Comparison of ENCODE assay signal across 8 cellular contexts in the genomic region with DNA sequence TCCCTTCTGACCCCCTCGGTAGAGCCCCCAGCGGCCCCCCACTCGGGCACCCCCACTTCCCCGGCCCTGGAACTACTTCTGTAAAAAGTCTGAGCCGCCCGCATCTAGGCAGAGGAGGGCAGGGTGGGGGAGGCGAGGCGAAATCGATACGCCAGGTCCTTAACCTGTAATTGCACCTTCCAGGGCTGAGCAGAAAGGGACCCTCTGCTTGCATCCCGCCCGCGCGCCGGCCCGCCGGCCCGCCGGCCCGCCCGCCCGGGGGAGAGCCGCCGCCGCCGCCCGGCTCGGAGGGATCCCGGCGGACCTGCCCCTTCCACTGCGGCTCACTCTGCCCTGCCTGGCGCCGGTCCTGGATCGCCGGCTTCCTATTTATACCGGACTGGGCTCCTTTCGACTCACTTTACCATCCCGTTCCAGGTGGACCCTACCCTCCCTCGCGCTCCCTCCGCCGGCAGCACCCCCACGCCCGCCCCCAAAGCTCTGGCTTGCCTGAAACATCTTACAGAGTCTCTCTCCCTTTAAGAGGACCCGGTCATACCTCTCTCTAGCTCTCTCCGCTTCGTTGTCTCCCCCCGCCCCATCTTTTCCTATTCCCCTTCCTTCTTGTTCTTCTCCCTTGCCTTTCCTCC. TPM values are rescaled to one million over a fixed set of nuclear protein-coding genes. Genes with fewer than 3 reads are reported as not detected.
DNase-seq lines count a peak whose midpoint lies in the region; ATAC-seq, FAIRE-seq and TF ChIP-seq lines count a peak whose summit lies in the region.

No MANE protein-coding gene starts in this region.

- H2BK5ac ChIP-seq in H1 (ENCODE audit: low read depth, low read length), result no peak overlapping the region

- H3K4me3 Mint-ChIP-seq in CD8-positive, alpha-beta T cell, result peak overlapping the region; percentile 38
- peak overlapping the region; percentile 95 for H3K4me3 Mint-ChIP-seq in neural progenitor cell
- H3K4me3 Mint-ChIP-seq in effector memory CD8-positive, alpha-beta T cell, result peak overlapping the region in 1 of 2 donors; percentile 59

- H3K4me3 ChIP-seq in CD8-positive, alpha-beta T cell (ENCODE audit: low read depth, low read length), result no peak overlapping the region
- peak overlapping the region; percentile 26 to 90 (median 36); a peak in 7 of 8 replicates for H3K4me3 ChIP-seq in H1 (ENCODE audit: extremely low read depth in 1 of 4, insufficient read depth in 2 of 4, low read depth in 3 of 4, low read length in 4 of 4)
- peak overlapping the region; percentile 65 for H3K4me3 ChIP-seq in neural progenitor cell

- FAIRE-seq in H1 (lab: Jason Lieb, UNC), result no peak

- peaks cover 42% of the 10 kb centered on the region for H3K27me3 Mint-ChIP-seq in CD8-positive, alpha-beta T cell (ENCODE audit: low read depth)
- peaks cover 5% of the 10 kb centered on the region for H3K27me3 Mint-ChIP-seq in neural progenitor cell (ENCODE audit: insufficient read depth, low read depth)
- H3K27me3 Mint-ChIP-seq in effector memory CD8-positive, alpha-beta T cell, result peaks cover 42 to 52% of the 10 kb centered on the region in 2 donors

- peaks cover 0 to 2% of the 10 kb centered on the region in 2 experiments for H4K20me1 ChIP-seq in H1 (replicated peaks in 1 of 2; ENCODE audit: control insufficient read depth in 1 of 2, insufficient read depth in 2 of 2, low read length in 2 of 2)
- H4K20me1 ChIP-seq in neural progenitor cell (ENCODE audit: low read depth), result peaks cover 3% of the 10 kb centered on the region

- no peak for DNase-seq in CD8-positive, alpha-beta T cell
- peak; percentile 50 for DNase-seq in NCI-H1105 treated with DMSO at 0.1 percent for 48 hours (lab: John Stamatoyannopoulos, UW)
- DNase-seq in H1 (ENCODE audit: low read depth in 1 of 2, low spot score in 2 of 2), result peak in 1 of 2 experiments; percentile 67
- peak; percentile 62 for DNase-seq in neural progenitor cell (ENCODE audit: low spot score)
- no peak for DNase-seq in NCI-H2196 treated with DMSO at 0.1 percent for 48 hours (lab: John Stamatoyannopoulos, UW; ENCODE audit: unreplicated experiment)
- DNase-seq in activated effector memory CD4-positive, alpha-beta T cell treated with Interleukin-2 at 50 U/mL for 16 hours, result no peak
- no peak for DNase-seq in effector memory CD8-positive, alpha-beta T cell
- no peak for DNase-seq in cortex of kidney (lab: John Stamatoyannopoulos, UW)

- no peak overlapping the region for H2BK15ac ChIP-seq in H1 (ENCODE audit: low read length)

- H3K27ac ChIP-seq in CD8-positive, alpha-beta T cell (ENCODE audit: low read depth, low read length), result no peak overlapping the region
- H3K27ac ChIP-seq in H1 (ENCODE audit: low read depth, low read length) (no peak overlapping the region), neural progenitor cell (no peak overlapping the region)

- POLR2A ChIA-PET in CD8-positive, alpha-beta T cell (lab: Charles Lee), result no interaction called here
- POLR2A ChIA-PET in H1 (lab: Charles Lee; ENCODE audit: partially characterized antibody), result interaction anchor here (1.1 to 1.3 kb wide), 2 partner anchors 17 to 25 kb away, joined by 3 read pairs; no protein-coding TSS in a partner anchor

- no peaks in the 10 kb centered on the region for H3K9me3 ChIP-seq in CD8-positive, alpha-beta T cell (ENCODE audit: low read length)
- no peaks in the 10 kb centered on the region for H3K9me3 ChIP-seq in H1 (ENCODE audit: insufficient read depth in 2 of 2, low read depth in 1 of 2, low read length in 1 of 2)
- H3K9me3 ChIP-seq in neural progenitor cell (ENCODE audit: low read depth), result no peaks in the 10 kb centered on the region

- intact Hi-C loops in CD8-positive, alpha-beta T cell (cut with DNase I, micrococcal nuclease), result no loop called here

- no peak overlapping the region for H4K91ac ChIP-seq in H1 (replicated peaks; ENCODE audit: insufficient read length, low read length)

- 0% methylated on average over 13 of the region's 48 CpGs; no CpG with 5 or more reads in 1 of the 2 experiments for whole genome bisulfite sequencing in H1 (ENCODE audit: extremely low coverage in 1 of 2, insufficient coverage in 1 of 2, insufficient read length in 1 of 2, insufficient replicate concordance in 2 of 2, low coverage in 1 of 2, low lambda C conversion rate in 2 of 2, missing lambda C conversion rate in 1 of 2), 2 experiments

- no peak overlapping the region for H3K18ac ChIP-seq in H1 (ENCODE audit: extremely low read depth, low read length)

- H3K4ac ChIP-seq in H1 (replicated peaks; ENCODE audit: insufficient read length, low read depth, low read length), result no peak overlapping the region

- H3K27ac Mint-ChIP-seq in CD8-positive, alpha-beta T cell, result no peak overlapping the region
- H3K27ac Mint-ChIP-seq in neural progenitor cell, result peak overlapping the region; percentile 96
- H3K27ac Mint-ChIP-seq in effector memory CD8-positive, alpha-beta T cell, result no peak overlapping the region

- H3F3A ChIP-seq in neural progenitor cell (ENCODE audit: low read depth), result peaks cover 17% of the 10 kb centered on the region

- no peak overlapping the region for H3K14ac ChIP-seq in H1 (ENCODE audit: insufficient read length)

- TF ChIP-seq CTCF in CD8-positive, alpha-beta T cell (IDR thresholded peaks at IDR 0.05), result no peak
- no peak for TF ChIP-seq CTCF in H1 (IDR thresholded peaks at IDR 0.05; ENCODE audit: control extremely low read depth in 1 of 3, insufficient read depth in 1 of 3, low read depth in 1 of 3, low read length in 3 of 3)
- TF ChIP-seq CTCF in neural progenitor cell (IDR thresholded peaks at IDR 0.05), result no peak

- no peaks in the 10 kb centered on the region for H3K36me3 Mint-ChIP-seq in CD8-positive, alpha-beta T cell
- peaks cover 2% of the 10 kb centered on the region for H3K36me3 Mint-ChIP-seq in neural progenitor cell
- H3K36me3 Mint-ChIP-seq in effector memory CD8-positive, alpha-beta T cell (ENCODE audit: insufficient read depth), result no peaks in the 10 kb centered on the region

- H3K27me3 ChIP-seq in CD8-positive, alpha-beta T cell (ENCODE audit: insufficient read depth, low read length), result peaks cover 5% of the 10 kb centered on the region
- H3K27me3 ChIP-seq in H1 (replicated peaks in 1 of 4; ENCODE audit: control insufficient read depth in 3 of 4, extremely low read depth in 1 of 4, insufficient read depth in 3 of 4, low read length in 3 of 4) (peaks cover 10 to 49% (median 40%) of the 10 kb centered on the region in 4 experiments), neural progenitor cell (peaks cover 75% of the 10 kb centered on the region)

- no peak overlapping the region for H2AFZ ChIP-seq in H1 (ENCODE audit: low read length)
- peak overlapping the region; percentile 38 for H2AFZ ChIP-seq in neural progenitor cell (replicated peaks)

- H2BK20ac ChIP-seq in H1 (ENCODE audit: low read length), result no peak overlapping the region

- H3K4me2 ChIP-seq in H1 (ENCODE audit: insufficient read depth in 1 of 2, low read depth in 2 of 2, low read length in 2 of 2) (peak overlapping the region; percentile 84 to 100), neural progenitor cell (peak overlapping the region; percentile 96)

- H3K79me2 ChIP-seq in H1 (ENCODE audit: control insufficient read depth in 1 of 2, insufficient read depth in 2 of 2, low read length in 2 of 2) (no peaks in the 10 kb centered on the region), neural progenitor cell (ENCODE audit: low read depth) (no peaks in the 10 kb centered on the region)

- no peak overlapping the region for H2BK12ac ChIP-seq in H1 (ENCODE audit: low read depth, low read length)

- no peak overlapping the region for H3K56ac ChIP-seq in H1 (replicated peaks; ENCODE audit: insufficient read length, low read depth, low read length)

- no peak overlapping the region for H4K5ac ChIP-seq in H1 (ENCODE audit: insufficient read length, low read depth, low read length)

- H3K79me1 ChIP-seq in H1 (ENCODE audit: low read depth, low read length), result no peaks in the 10 kb centered on the region

- no peak overlapping the region for H2AK5ac ChIP-seq in H1 (ENCODE audit: low read depth, low read length)

- H3K9ac ChIP-seq in H1 (replicated peaks in 1 of 4; ENCODE audit: extremely low read depth in 1 of 4, low read depth in 3 of 4, low read length in 3 of 4), result peak overlapping the region in 1 of 4 experiments; percentile 47; a peak in 1 of 7 replicates
- no peak overlapping the region for H3K9ac ChIP-seq in neural progenitor cell

- H3K4me1 ChIP-seq in CD8-positive, alpha-beta T cell (ENCODE audit: insufficient read depth, low read length), result no peaks in the 10 kb centered on the region
- H3K4me1 ChIP-seq in H1 (replicated peaks in 1 of 4; ENCODE audit: control insufficient read depth in 3 of 4, insufficient read depth in 4 of 4, low read length in 3 of 4) (peaks cover 7 to 23% (median 15%) of the 10 kb centered on the region in 4 experiments), neural progenitor cell (peaks cover 27% of the 10 kb centered on the region)

- no peak for ATAC-seq in CD8-positive, alpha-beta T cell
- no peak for ATAC-seq in effector memory CD8-positive, alpha-beta T cell (replicated peaks)

- H2BK120ac ChIP-seq in H1 (replicated peaks; ENCODE audit: low read depth, low read length), result no peak overlapping the region

- no peaks in the 10 kb centered on the region for H3K36me3 ChIP-seq in CD8-positive, alpha-beta T cell (ENCODE audit: insufficient read depth, low read length)
- H3K36me3 ChIP-seq in H1 (ENCODE audit: control insufficient read depth in 2 of 4, insufficient read depth in 4 of 4, low read length in 3 of 4) (no peaks in the 10 kb centered on the region), neural progenitor cell (no peaks in the 10 kb centered on the region)

- TF ChIP-seq POLR2A in H1 (IDR thresholded peaks at IDR 0.05; ENCODE audit: control extremely low read depth in 1 of 2, low read depth in 2 of 2, low read length in 2 of 2), result no peak

- peaks cover 20% of the 10 kb centered on the region for H3K23me2 ChIP-seq in H1 (ENCODE audit: low read depth, low read length)

- H3K9me3 Mint-ChIP-seq in CD8-positive, alpha-beta T cell, result no peaks in the 10 kb centered on the region
- H3K9me3 Mint-ChIP-seq in neural progenitor cell, result peaks cover under 1% of the 10 kb centered on the region
- H3K9me3 Mint-ChIP-seq in effector memory CD8-positive, alpha-beta T cell, result no peaks in the 10 kb centered on the region

- TF ChIP-seq RAD21 in H1 (IDR thresholded peaks at IDR 0.05 in 1 of 2, conservative IDR thresholded peaks at IDR 0.05 in 1 of 2; ENCODE audit: low read depth in 2 of 2, low read length in 2 of 2), result no peak

- H3K23ac ChIP-seq in H1 (ENCODE audit: insufficient read length), result no peak overlapping the region

- TF ChIP-seq EP300 in H1 (IDR thresholded peaks at IDR 0.05; ENCODE audit: borderline replicate concordance in 1 of 2, low read depth in 2 of 2, low read length in 2 of 2), result no peak

- peaks cover 8% of the 10 kb centered on the region for H3K4me1 Mint-ChIP-seq in CD8-positive, alpha-beta T cell (ENCODE audit: low read depth)
- peaks cover 70% of the 10 kb centered on the region for H3K4me1 Mint-ChIP-seq in neural progenitor cell
- H3K4me1 Mint-ChIP-seq in effector memory CD8-positive, alpha-beta T cell (ENCODE audit: low read depth in 2 of 2), result no peaks in the 10 kb centered on the region

- H4K8ac ChIP-seq in H1 (ENCODE audit: extremely low read depth, insufficient read depth, low read length), result no peak overlapping the region

- CTCF ChIA-PET in CD8-positive, alpha-beta T cell (lab: Charles Lee), result no interaction called here
- CTCF ChIA-PET in H1 (lab: Charles Lee; ENCODE audit: partially characterized antibody), result interaction anchor here (3.8 kb wide), 1 partner anchor 57 kb away, joined by 15 read pairs; no protein-coding TSS in a partner anchor

RNA-seq across cellular contexts. Expression of a gene that starts 0.8 kb away (rescaled TPM):
- under 1 TPM; 0.11 to 0.17 TPM for total RNA-seq in CD8-positive, alpha-beta T cell
- 1.2 and 1.3 TPM in 2 replicates for total RNA-seq in H1 (2021; fragmentation: NEBNext Ultra II Directional; extraction: Animal tissue kit (Norgen Biotek cat#: 25700))
- polyA plus RNA-seq in H1 (2011; rRNA removed), result 1.1 and 1.4 TPM in 2 replicates
- polyA plus RNA-seq in H1 (2011; cell fraction: cytosol; rRNA removed), result 0.96 TPM
- 2.2 TPM for polyA plus RNA-seq in H1 (2011; cell fraction: nucleus; rRNA removed)
- 1.2 to 1.8 TPM (median 1.5 TPM) in 4 replicates for polyA plus RNA-seq in H1 (2012, experiment 1 of 2)
- 0.16 TPM for polyA plus RNA-seq in H1 (2012, experiment 2 of 2)
- 0.36 TPM for polyA plus RNA-seq in H1 (2013, experiment 1 of 2)
- polyA plus RNA-seq in H1 (2013, experiment 2 of 2), result 0.37 TPM
- polyA minus RNA-seq in H1 (2011; rRNA and poly(A)+ RNA removed), result 1.9 and 4.7 TPM in 2 replicates
- polyA minus RNA-seq in H1 (2011; cell fraction: cytosol; rRNA and poly(A)+ RNA removed), result 1.8 TPM
- 11.2 TPM for polyA minus RNA-seq in H1 (2011; cell fraction: nucleus; rRNA and poly(A)+ RNA removed)
- total RNA-seq in neural progenitor cell (ENCODE audit: low replicate concordance), result 0.13 TPM in 1 of 2 replicates, not detected in the other

Comparison
In these comparisons a context has a peak if more than half of its experiments do, and no peak if none do; other contexts are left out.
1. DNase-seq: peak in NCI-H1105 treated with DMSO at 0.1 percent for 48 hours (single experiment) and neural progenitor cell (single experiment); none in CD8-positive, alpha-beta T cell (0 of 7), NCI-H2196 treated with DMSO at 0.1 percent for 48 hours (single experiment), activated effector memory CD4-positive, alpha-beta T cell treated with Interleukin-2 at 50 U/mL for 16 hours (single experiment), effector memory CD8-positive, alpha-beta T cell (0 of 3) and cortex of kidney (single experiment).